In the genomic region with DNA sequence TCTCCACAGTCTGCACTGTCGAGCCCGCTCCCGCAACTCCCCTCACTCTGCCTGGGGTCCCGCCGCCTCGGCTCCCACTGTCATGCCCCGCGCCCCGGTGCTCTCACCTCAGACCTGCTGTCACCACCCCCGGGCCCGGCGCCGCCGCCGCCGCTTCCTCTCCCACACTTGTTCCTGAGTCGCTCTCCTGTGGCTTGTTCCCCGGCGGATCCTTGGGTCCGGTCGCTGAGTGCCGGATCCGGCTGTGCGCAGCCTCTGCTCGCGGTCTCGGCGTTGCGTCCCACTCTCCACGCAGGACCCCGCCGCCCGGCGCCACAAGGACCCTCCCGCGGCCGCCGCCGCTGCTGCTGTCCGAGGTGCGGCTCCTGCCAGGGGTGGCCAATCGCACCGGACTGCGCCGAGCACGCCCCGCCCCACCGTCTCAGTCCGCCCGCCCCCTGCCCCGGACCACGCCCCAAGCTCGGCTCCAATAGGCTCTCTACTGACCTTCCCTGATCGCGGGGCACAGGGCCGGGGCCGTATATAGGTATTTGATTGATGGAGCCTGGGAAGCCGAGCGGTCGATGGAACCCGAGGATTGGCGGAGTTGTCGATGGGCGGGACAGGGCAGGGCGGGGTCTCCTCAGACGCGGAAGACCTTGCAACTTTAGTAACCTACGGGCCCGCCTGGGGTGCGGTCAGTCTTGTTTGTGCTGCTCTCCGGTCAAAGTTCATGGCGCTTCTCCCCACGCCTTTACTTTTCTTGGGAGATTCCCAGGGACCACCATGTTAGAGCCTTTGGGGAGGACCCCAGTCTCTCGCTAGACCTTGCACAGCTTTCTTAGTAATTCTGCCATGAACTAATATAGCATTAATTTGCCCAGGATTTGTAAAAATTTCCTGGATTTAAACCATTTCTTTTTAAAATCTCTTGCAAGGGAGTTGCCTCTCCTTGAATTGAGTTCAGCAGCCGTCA, we compare ENCODE assay signal across 1 cellular context.
A peak's percentile ranks its signal among the peaks of the same experiment; 100 is the strongest.
TF ChIP-seq lines count a peak whose summit lies in the region.

TSS of gene TAOK3 (minus strand) at position 367 of the 955 bp plus-strand sequence. CDS start 117,340 bp downstream, outside the sequence.

TF ChIP-seq in HepG2, 621 proteins besides CTCF, POLR2A, EP300 and RAD21 (continued from another document and continues in another):
- TF ChIP-seq, protein P1, sequence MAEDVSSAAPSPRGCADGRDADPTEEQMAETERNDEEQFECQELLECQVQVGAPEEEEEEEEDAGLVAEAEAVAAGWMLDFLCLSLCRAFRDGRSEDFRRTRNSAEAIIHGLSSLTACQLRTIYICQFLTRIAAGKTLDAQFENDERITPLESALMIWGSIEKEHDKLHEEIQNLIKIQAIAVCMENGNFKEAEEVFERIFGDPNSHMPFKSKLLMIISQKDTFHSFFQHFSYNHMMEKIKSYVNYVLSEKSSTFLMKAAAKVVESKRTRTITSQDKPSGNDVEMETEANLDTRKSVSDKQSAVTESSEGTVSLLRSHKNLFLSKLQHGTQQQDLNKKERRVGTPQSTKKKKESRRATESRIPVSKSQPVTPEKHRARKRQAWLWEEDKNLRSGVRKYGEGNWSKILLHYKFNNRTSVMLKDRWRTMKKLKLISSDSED (CRISPR knock-in tag; IDR thresholded peaks at IDR 0.05), result 0 out of 2 replicates have a peak, but pooled peaks have one; percentile 23
- peak; percentile 62; the same call in 1 of the 2 replicates for TF ChIP-seq KAT2B (IDR thresholded peaks at IDR 0.05; ENCODE audit: borderline replicate concordance, low read depth, low read length)
- TF ChIP-seq CREM (IDR thresholded peaks at IDR 0.05), result peak; percentile 47
- no peak for TF ChIP-seq CREM (CRISPR knock-in tag; IDR thresholded peaks at IDR 0.05)
- peak; percentile 45 for TF ChIP-seq DBP (CRISPR knock-in tag; IDR thresholded peaks at IDR 0.05; ENCODE audit: not compliant biosample characterization)
- TF ChIP-seq ZBTB7B (CRISPR knock-in tag; IDR thresholded peaks at IDR 0.05), result peak; percentile 71; the same call in 1 of the 2 replicates
- peak; percentile 97 for TF ChIP-seq POLR2G (IDR thresholded peaks at IDR 0.05; ENCODE audit: low read depth, low read length)
- peak; percentile 42; the same call in 1 of the 2 replicates for TF ChIP-seq HOXA3 (CRISPR knock-in tag; IDR thresholded peaks at IDR 0.05)
- TF ChIP-seq ZNF574 (CRISPR knock-in tag; IDR thresholded peaks at IDR 0.05), result peak; percentile 61
- no peak for TF ChIP-seq ARID2 (CRISPR knock-in tag; IDR thresholded peaks at IDR 0.05; ENCODE audit: borderline replicate concordance)
- TF ChIP-seq CCDC6 (CRISPR knock-in tag; IDR thresholded peaks at IDR 0.05), result 0 out of 2 replicates have a peak, but pooled peaks have one; percentile 41
- no peak for TF ChIP-seq ZNF333 (CRISPR knock-in tag; IDR thresholded peaks at IDR 0.05; ENCODE audit: borderline replicate concordance)
- TF ChIP-seq ZNF441 (CRISPR knock-in tag; IDR thresholded peaks at IDR 0.05; ENCODE audit: borderline replicate concordance), result 0 out of 2 replicates have a peak, but pooled peaks have one; percentile 42
- TF ChIP-seq MYPOP (CRISPR knock-in tag; IDR thresholded peaks at IDR 0.05), result no peak; the same call in 1 of the 2 replicates
- TF ChIP-seq ZFP36L2 (CRISPR knock-in tag; IDR thresholded peaks at IDR 0.05), result no peak
- TF ChIP-seq, protein P2, sequence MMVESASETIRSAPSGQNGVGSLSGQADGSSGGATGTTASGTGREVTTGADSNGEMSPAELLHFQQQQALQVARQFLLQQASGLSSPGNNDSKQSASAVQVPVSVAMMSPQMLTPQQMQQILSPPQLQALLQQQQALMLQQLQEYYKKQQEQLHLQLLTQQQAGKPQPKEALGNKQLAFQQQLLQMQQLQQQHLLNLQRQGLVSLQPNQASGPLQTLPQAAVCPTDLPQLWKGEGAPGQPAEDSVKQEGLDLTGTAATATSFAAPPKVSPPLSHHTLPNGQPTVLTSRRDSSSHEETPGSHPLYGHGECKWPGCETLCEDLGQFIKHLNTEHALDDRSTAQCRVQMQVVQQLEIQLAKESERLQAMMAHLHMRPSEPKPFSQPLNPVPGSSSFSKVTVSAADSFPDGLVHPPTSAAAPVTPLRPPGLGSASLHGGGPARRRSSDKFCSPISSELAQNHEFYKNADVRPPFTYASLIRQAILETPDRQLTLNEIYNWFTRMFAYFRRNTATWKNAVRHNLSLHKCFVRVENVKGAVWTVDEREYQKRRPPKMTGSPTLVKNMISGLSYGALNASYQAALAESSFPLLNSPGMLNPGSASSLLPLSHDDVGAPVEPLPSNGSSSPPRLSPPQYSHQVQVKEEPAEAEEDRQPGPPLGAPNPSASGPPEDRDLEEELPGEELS (CRISPR knock-in tag; IDR thresholded peaks at IDR 0.05), result no peak
- TF ChIP-seq ZSCAN31 (CRISPR knock-in tag; IDR thresholded peaks at IDR 0.05; ENCODE audit: low read depth), result peak; percentile 57; the same call in 1 of the 2 replicates
- peak; percentile 73; the same call in 1 of the 2 replicates for TF ChIP-seq PHF21A (CRISPR knock-in tag; IDR thresholded peaks at IDR 0.05)
- peak; percentile 63; the same call in 1 of the 2 replicates for TF ChIP-seq ZBTB38 (CRISPR knock-in tag; IDR thresholded peaks at IDR 0.05)
- 0 out of 2 replicates have a peak, but pooled peaks have one; percentile 2 for TF ChIP-seq SIX1 (CRISPR knock-in tag; IDR thresholded peaks at IDR 0.05; ENCODE audit: borderline replicate concordance)
- peak; percentile 19; the same call in 1 of the 2 replicates for TF ChIP-seq PPARG (CRISPR knock-in tag; conservative IDR thresholded peaks at IDR 0.05)
- TF ChIP-seq ZUFSP (CRISPR knock-in tag; IDR thresholded peaks at IDR 0.05; ENCODE audit: borderline replicate concordance), result no peak
- peak; percentile 21; the same call in 1 of the 2 replicates for TF ChIP-seq ZNF160 (CRISPR knock-in tag; IDR thresholded peaks at IDR 0.05)
- TF ChIP-seq ZNF879 (CRISPR knock-in tag; IDR thresholded peaks at IDR 0.05), result 0 out of 2 replicates have a peak, but pooled peaks have one; percentile 26
- TF ChIP-seq ZNF460 (CRISPR knock-in tag; IDR thresholded peaks at IDR 0.05; ENCODE audit: borderline replicate concordance), result no peak
- TF ChIP-seq RXRB (CRISPR knock-in tag; IDR thresholded peaks at IDR 0.05; ENCODE audit: borderline replicate concordance), result peak; percentile 29
- peak in 1 of 2 experiments; percentile 58; a peak in 2 of 4 replicates for TF ChIP-seq NR2F1 (CRISPR knock-in tag; IDR thresholded peaks at IDR 0.05)
- TF ChIP-seq ISL2 (CRISPR knock-in tag; IDR thresholded peaks at IDR 0.05), result no peak
- 0 out of 2 replicates have a peak, but pooled peaks have one; percentile 1 for TF ChIP-seq ZNF205 (CRISPR knock-in tag; IDR thresholded peaks at IDR 0.05)
- TF ChIP-seq MAFG (CRISPR knock-in tag; IDR thresholded peaks at IDR 0.05), result no peak
- TF ChIP-seq, protein P3, sequence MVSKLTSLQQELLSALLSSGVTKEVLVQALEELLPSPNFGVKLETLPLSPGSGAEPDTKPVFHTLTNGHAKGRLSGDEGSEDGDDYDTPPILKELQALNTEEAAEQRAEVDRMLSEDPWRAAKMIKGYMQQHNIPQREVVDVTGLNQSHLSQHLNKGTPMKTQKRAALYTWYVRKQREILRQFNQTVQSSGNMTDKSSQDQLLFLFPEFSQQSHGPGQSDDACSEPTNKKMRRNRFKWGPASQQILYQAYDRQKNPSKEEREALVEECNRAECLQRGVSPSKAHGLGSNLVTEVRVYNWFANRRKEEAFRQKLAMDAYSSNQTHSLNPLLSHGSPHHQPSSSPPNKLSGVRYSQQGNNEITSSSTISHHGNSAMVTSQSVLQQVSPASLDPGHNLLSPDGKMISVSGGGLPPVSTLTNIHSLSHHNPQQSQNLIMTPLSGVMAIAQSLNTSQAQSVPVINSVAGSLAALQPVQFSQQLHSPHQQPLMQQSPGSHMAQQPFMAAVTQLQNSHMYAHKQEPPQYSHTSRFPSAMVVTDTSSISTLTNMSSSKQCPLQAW (CRISPR knock-in tag; IDR thresholded peaks at IDR 0.05), result peak; percentile 70
- TF ChIP-seq GRHL1 (CRISPR knock-in tag; conservative IDR thresholded peaks at IDR 0.05), result no peak
- no peak for TF ChIP-seq ZFP62 (CRISPR knock-in tag; IDR thresholded peaks at IDR 0.05)
- TF ChIP-seq ZNF230 (CRISPR knock-in tag; IDR thresholded peaks at IDR 0.05), result no peak
- TF ChIP-seq NONO (IDR thresholded peaks at IDR 0.05), result no peak
- TF ChIP-seq NONO (CRISPR knock-in tag; conservative IDR thresholded peaks at IDR 0.05), result peak; percentile 58; the same call in 1 of the 2 replicates
- TF ChIP-seq FOXK1 (CRISPR knock-in tag; IDR thresholded peaks at IDR 0.05; ENCODE audit: borderline replicate concordance, low read depth), result peak; percentile 54; the same call in 1 of the 2 replicates
- no peak for TF ChIP-seq ZNF232 (CRISPR knock-in tag; IDR thresholded peaks at IDR 0.05; ENCODE audit: borderline replicate concordance)
- TF ChIP-seq EHMT2 (IDR thresholded peaks at IDR 0.05; ENCODE audit: borderline replicate concordance, low read depth, low read length), result no peak
- peak; percentile 96; the same call in 1 of the 2 replicates for TF ChIP-seq POLR2AphosphoS2 (IDR thresholded peaks at IDR 0.05; ENCODE audit: low read depth, low read length)
- TF ChIP-seq FOXJ3 (CRISPR knock-in tag; IDR thresholded peaks at IDR 0.05; ENCODE audit: borderline replicate concordance), result peak; percentile 33; the same call in 1 of the 2 replicates
